In genomic region chr2:37895135-37895534, GRCh38 we compare ENCODE assay signal across 21 cellular contexts.
A peak's percentile ranks its signal among the peaks of the same experiment; 100 is the strongest.
DNase-seq lines count a peak whose midpoint lies in the region; ATAC-seq, FAIRE-seq and TF ChIP-seq lines count a peak whose summit lies in the region.
"Had no signal": no experiment of that assay in that cellular context is flagged by ENCODE, and none has a peak within 500 bp of the region (broad histone marks: within the 10 kb centered on the region; RNA-seq: fewer than 3 reads in every experiment).

No MANE protein-coding gene starts in this region.

- DNase-seq in SKM-1 (lab: John Stamatoyannopoulos, UW; ENCODE audit: unreplicated experiment) (peak; percentile 52), medulla oblongata (ENCODE audit: extremely low spot score) (peak; percentile 44), urothelium cell line (ENCODE audit: low spot score) (no peak)
- DNase-seq in NK-92 treated with Interleukin-12 subunit alpha and Interleukin-12 subunit beta, amount 100 ng/mL, for 24 hours (lab: John Stamatoyannopoulos, UW), result no peak
- DNase-seq: activated B cell treated with CpG ODN at 0.5 μM for 24 hours; activated CD4-positive, alpha-beta T cell treated with anti-CD3 and anti-CD28 coated beads, Interleukin-2, amount 50 U/mL, for 4 hours; activated gamma-delta T cell; brain microvascular endothelial cell; CD8-positive, alpha-beta T cell; Kasumi-1; naive thymus-derived CD8-positive, alpha-beta T cell; NCI-H1105 treated with DMSO at 0.1 percent for 48 hours; NCI-H446 treated with DMSO at 0.1 percent for 48 hours; SK-N-SH; stimulated activated CD4-positive, alpha-beta T cell treated with anti-CD3 and anti-CD28 coated beads, Interleukin-15, amount 100 ng/mL, for 24 hours had no signal

- no peak overlapping the region; the same call in 1 of the 2 replicates for H2AFZ ChIP-seq in KMS-11 (ENCODE audit: low read depth)

- H3K4me1 ChIP-seq in KMS-11 (ENCODE audit: low read depth, poor library complexity, severe bottlenecking), result peaks cover 52% of the 10 kb centered on the region
- H3K4me1 ChIP-seq: vagina had no signal

- FAIRE-seq in urothelium cell line (lab: Jason Lieb, UNC), result no peak
- FAIRE-seq: endometrium had no signal

- H3K27ac ChIP-seq in KMS-11, result no peak overlapping the region
- H3K27ac ChIP-seq: brain microvascular endothelial cell, coronary artery, vagina had no signal

- H3K79me2 ChIP-seq in KMS-11 (ENCODE audit: insufficient read depth, low read depth), result no peaks in the 10 kb centered on the region

- TF ChIP-seq CTCF in KMS-11 (conservative IDR thresholded peaks at IDR 0.05; ENCODE audit: low read depth, low read length), result no peak

- no peak for ATAC-seq in GM21390 (IDR thresholded peaks at IDR 0.05; ENCODE audit: unreplicated experiment)
- no peak for ATAC-seq in GM21381 (IDR thresholded peaks at IDR 0.05; ENCODE audit: unreplicated experiment)
- ATAC-seq: CD8-positive, alpha-beta T cell; naive thymus-derived CD8-positive, alpha-beta T cell had no signal

- no peaks in the 10 kb centered on the region for H3K36me3 ChIP-seq in KMS-11 (ENCODE audit: insufficient read depth)
- H3K36me3 ChIP-seq: brain microvascular endothelial cell, vagina had no signal

- H3K4me3 ChIP-seq in KMS-11 (IDR thresholded peaks at IDR 0.05; ENCODE audit: insufficient read depth, low read depth, low read length), result no peak overlapping the region
- H3K4me3 ChIP-seq: coronary artery, vagina had no signal

- no peak overlapping the region for H3K9ac ChIP-seq in KMS-11
- H3K9ac ChIP-seq: SK-N-SH had no signal

- H3K4me2 ChIP-seq in KMS-11, result peak overlapping the region; percentile 28
- H3K4me2 ChIP-seq: SK-N-SH had no signal

- H3K27me3 ChIP-seq in KMS-11 (ENCODE audit: insufficient read depth, low read depth), result no peaks in the 10 kb centered on the region
- H3K27me3 ChIP-seq: brain microvascular endothelial cell, vagina had no signal

- no peaks in the 10 kb centered on the region for H4K20me1 ChIP-seq in KMS-11 (ENCODE audit: insufficient read depth)

Comparison
In these comparisons a context has a peak if more than half of its experiments do, and no peak if none do; other contexts are left out.
1. DNase-seq: peak in SKM-1 (single experiment) and medulla oblongata (single experiment); none in urothelium cell line (single experiment) and NK-92 treated with Interleukin-12 subunit alpha and Interleukin-12 subunit beta, amount 100 ng/mL, for 24 hours (single experiment).